15 cellular contexts compared by ENCODE assay signal in the genomic region with DNA sequence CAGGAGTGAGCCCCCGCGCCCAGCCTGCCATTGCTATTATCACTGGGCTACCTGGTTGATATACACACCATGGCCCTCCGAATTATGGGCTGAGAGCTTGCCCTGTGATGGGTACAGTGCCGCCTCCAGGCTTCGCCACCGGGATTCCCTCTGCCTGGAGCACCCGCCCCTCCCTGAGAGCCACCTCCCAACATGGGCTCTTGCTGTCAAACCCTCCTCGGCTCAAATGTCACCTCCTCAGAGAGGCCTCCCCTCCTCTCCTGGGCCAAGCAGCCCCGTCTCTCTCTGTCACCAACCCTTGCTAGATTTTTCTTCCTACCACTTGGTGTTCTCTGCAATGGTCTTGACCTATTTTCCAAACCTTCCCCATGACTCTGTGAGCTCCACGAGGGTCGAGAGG. TPM values are rescaled to one million over a fixed set of nuclear protein-coding genes. Genes with fewer than 3 reads are reported as not detected.
DNase-seq lines count a peak whose midpoint lies in the region; ATAC-seq, FAIRE-seq and TF ChIP-seq lines count a peak whose summit lies in the region.
"Had no signal": no experiment of that assay in that cellular context is flagged by ENCODE, and none has a peak within 500 bp of the region (broad histone marks: within the 10 kb centered on the region; RNA-seq: fewer than 3 reads in every experiment).

No MANE protein-coding gene starts in this region.

- TF ChIP-seq POLR2A in H1 (IDR thresholded peaks at IDR 0.05; ENCODE audit: control extremely low read depth in 1 of 2, low read depth in 2 of 2, low read length in 2 of 2): no peak
- TF ChIP-seq POLR2A in lower leg skin (IDR thresholded peaks at IDR 0.05): no peak

- H2BK15ac ChIP-seq in H1 (ENCODE audit: low read length): no peak overlapping the region

- WGBS in H1 (ENCODE audit: extremely low coverage in 1 of 2, insufficient coverage in 1 of 2, insufficient read length in 1 of 2, insufficient replicate concordance in 2 of 2, low coverage in 1 of 2, low lambda C conversion rate in 2 of 2, missing lambda C conversion rate in 1 of 2), 2 experiments: 38% methylated on average over 11 of the region's 11 CpGs; no CpG with 5 or more reads in 1 of the 2 experiments
- WGBS in lower leg skin, 2 donors: 73 to 77% methylated on average over 11 of the region's 11 CpGs

- no peak overlapping the region for H3K4ac ChIP-seq in H1 (replicated peaks; ENCODE audit: insufficient read length, low read depth, low read length)

- TF ChIP-seq CTCF in HEK293 (tag by site-specific recombination; IDR thresholded peaks at IDR 0.05) (no peak), H1 (IDR thresholded peaks at IDR 0.05; ENCODE audit: control extremely low read depth in 1 of 3, insufficient read depth in 1 of 3, low read depth in 1 of 3, low read length in 3 of 3) (no peak), neural progenitor cell (IDR thresholded peaks at IDR 0.05) (no peak), lower leg skin (IDR thresholded peaks at IDR 0.05) (no peak)

- H3K79me2 ChIP-seq in H1 (ENCODE audit: control insufficient read depth in 1 of 2, insufficient read depth in 2 of 2, low read length in 2 of 2) (no peaks in the 10 kb centered on the region), neural progenitor cell (ENCODE audit: low read depth) (no peaks in the 10 kb centered on the region)

- no peaks in the 10 kb centered on the region for H4K20me1 ChIP-seq in BLaER1
- H4K20me1 ChIP-seq in H1 (replicated peaks in 1 of 2; ENCODE audit: control insufficient read depth in 1 of 2, insufficient read depth in 2 of 2, low read length in 2 of 2): no peaks in the 10 kb centered on the region
- H4K20me1 ChIP-seq in neural progenitor cell (ENCODE audit: low read depth): peaks cover 16% of the 10 kb centered on the region

- peak overlapping the region; percentile 83 for H3K4me2 ChIP-seq in BLaER1
- peak overlapping the region; percentile 62 for H3K4me2 ChIP-seq in H1 (ENCODE audit: insufficient read depth in 1 of 2, low read depth in 2 of 2, low read length in 2 of 2)
- H3K4me2 ChIP-seq in neural progenitor cell: peak overlapping the region; percentile 78
- H3K4me2 ChIP-seq: PC-9 had no signal

- H3K14ac ChIP-seq in H1 (ENCODE audit: insufficient read length): no peak overlapping the region

- H2AFZ ChIP-seq in H1 (ENCODE audit: low read length) (no peak overlapping the region), neural progenitor cell (replicated peaks) (no peak overlapping the region)
- H2AFZ ChIP-seq: PC-9 had no signal

- no peak overlapping the region for H2BK120ac ChIP-seq in H1 (replicated peaks; ENCODE audit: low read depth, low read length)

- H2BK5ac ChIP-seq in H1 (ENCODE audit: low read depth, low read length): no peak overlapping the region

- CTCF ChIA-PET in HEK293 (lab: Yijun Ruan, JAX): interaction anchor here (0.7 kb wide), 1 partner anchor 14 kb away, joined by 3 read pairs; no protein-coding TSS in a partner anchor
- CTCF ChIA-PET in H1 (lab: Charles Lee; ENCODE audit: partially characterized antibody): interaction anchor here (0.5 to 6.3 kb wide), 7 partner anchors 10 to 119 kb away, joined by 3 to 36 read pairs (median 3); no protein-coding TSS in a partner anchor

- H2AK5ac ChIP-seq in H1 (ENCODE audit: low read depth, low read length): no peak overlapping the region

- no peak for TF ChIP-seq RAD21 in H1 (IDR thresholded peaks at IDR 0.05 in 1 of 2, conservative IDR thresholded peaks at IDR 0.05 in 1 of 2; ENCODE audit: low read depth in 2 of 2, low read length in 2 of 2)

- no peaks in the 10 kb centered on the region for H3K36me3 Mint-ChIP-seq in neural progenitor cell
- H3K36me3 Mint-ChIP-seq: activated naive CD8-positive, alpha-beta T cell had no signal

- H3K36me3 ChIP-seq in BLaER1 (no peaks in the 10 kb centered on the region), HEK293 (ENCODE audit: control insufficient read depth in 2 of 2, insufficient read depth in 1 of 2, low read length in 2 of 2) (no peaks in the 10 kb centered on the region), H1 (ENCODE audit: control insufficient read depth in 2 of 4, insufficient read depth in 4 of 4, low read length in 3 of 4) (no peaks in the 10 kb centered on the region), neural progenitor cell (no peaks in the 10 kb centered on the region)

- no peak overlapping the region for H3K56ac ChIP-seq in H1 (replicated peaks; ENCODE audit: insufficient read length, low read depth, low read length)

- no peak overlapping the region for H2BK20ac ChIP-seq in H1 (ENCODE audit: low read length)

- H3F3A ChIP-seq in neural progenitor cell (ENCODE audit: low read depth): peaks cover 59% of the 10 kb centered on the region

- H3K4me3 ChIP-seq in BLaER1 (peak overlapping the region; percentile 49; the same call in 1 of the 2 replicates), HEK293 (ENCODE audit: low read depth, low read length) (no peak overlapping the region), H1 (ENCODE audit: extremely low read depth in 1 of 4, insufficient read depth in 2 of 4, low read depth in 3 of 4, low read length in 4 of 4) (peak overlapping the region in 1 of 4 experiments; percentile 65; a peak in 4 of 8 replicates), neural progenitor cell (peak overlapping the region; percentile 31), lower leg skin (ENCODE audit: low read depth, poor library complexity, severe bottlenecking) (no peak overlapping the region)
- H3K4me3 ChIP-seq: PC-9 had no signal

- H3K27ac Mint-ChIP-seq in neural progenitor cell: no peak overlapping the region
- H3K27ac Mint-ChIP-seq: activated CD8-positive, alpha-beta T cell treated with anti-CD3 and anti-CD28 coated beads, Interleukin-2, amount 10 ng/mL, durations not matched to agents 7 days and 5 days; activated naive CD8-positive, alpha-beta T cell had no signal

- FAIRE-seq in H1 (lab: Jason Lieb, UNC): no peak

- no peaks in the 10 kb centered on the region for H3K79me1 ChIP-seq in H1 (ENCODE audit: low read depth, low read length)

- DNase-seq in H1 (ENCODE audit: low read depth in 1 of 2, low spot score in 2 of 2) (peak in 1 of 2 experiments; percentile 59), neural progenitor cell (ENCODE audit: low spot score) (peak; percentile 52), UCSD-AML1 (lab: John Stamatoyannopoulos, UW; ENCODE audit: unreplicated experiment) (no peak), lower leg skin (ENCODE audit: low spot score in 2 of 2) (no peak)
- no peak for DNase-seq in effector CD8-positive, alpha-beta T cell (lab: John Stamatoyannopoulos, UW)
- DNase-seq: activated CD8-positive, alpha-beta T cell treated with anti-CD3 and anti-CD28 coated beads, Interleukin-2, amount 10 ng/mL, durations not matched to agents 7 days and 5 days; NCI-H2081 treated with DMSO at 0.1 percent for 48 hours; NCI-H774; PC-9 had no signal

- H3K9ac ChIP-seq in BLaER1: peak overlapping the region; percentile 74; the same call in 1 of the 2 replicates
- no peak overlapping the region for H3K9ac ChIP-seq in H1 (replicated peaks in 1 of 4; ENCODE audit: extremely low read depth in 1 of 4, low read depth in 3 of 4, low read length in 3 of 4)
- no peak overlapping the region for H3K9ac ChIP-seq in neural progenitor cell

- no peak overlapping the region for H4K8ac ChIP-seq in H1 (ENCODE audit: extremely low read depth, insufficient read depth, low read length)

- no peak overlapping the region for H3K4me3 Mint-ChIP-seq in neural progenitor cell
- H3K4me3 Mint-ChIP-seq: activated CD8-positive, alpha-beta T cell treated with anti-CD3 and anti-CD28 coated beads, Interleukin-2, amount 10 ng/mL, durations not matched to agents 7 days and 5 days; activated naive CD8-positive, alpha-beta T cell; neural crest cell had no signal

- H3K27me3 ChIP-seq in BLaER1 (no peaks in the 10 kb centered on the region), H1 (replicated peaks in 1 of 4; ENCODE audit: control insufficient read depth in 3 of 4, extremely low read depth in 1 of 4, insufficient read depth in 3 of 4, low read length in 3 of 4) (peaks cover 0 to 2% (median 1%) of the 10 kb centered on the region in 4 experiments; a peak in 3 of 7 replicates), neural progenitor cell (peaks cover 35% of the 10 kb centered on the region)

- H2BK12ac ChIP-seq in H1 (ENCODE audit: low read depth, low read length): 0 out of 2 replicates have a peak overlapping the region, but pooled peaks have one; percentile 39

- peak overlapping the region; percentile 48 for H4K5ac ChIP-seq in H1 (ENCODE audit: insufficient read length, low read depth, low read length)

- H4K91ac ChIP-seq in H1 (replicated peaks; ENCODE audit: insufficient read length, low read length): no peak overlapping the region

- H3K18ac ChIP-seq in H1 (ENCODE audit: extremely low read depth, low read length): peak overlapping the region; percentile 51; the same call in 1 of the 2 replicates

- intact Hi-C loops in lower leg skin (cut with DNase I; ENCODE audit: low total_unique reads): no loop called here

- peaks cover 67% of the 10 kb centered on the region for H3K27me3 Mint-ChIP-seq in neural progenitor cell (ENCODE audit: insufficient read depth, low read depth)
- H3K27me3 Mint-ChIP-seq: activated naive CD8-positive, alpha-beta T cell had no signal

- no peak for TF ChIP-seq EP300 in H1 (IDR thresholded peaks at IDR 0.05; ENCODE audit: borderline replicate concordance in 1 of 2, low read depth in 2 of 2, low read length in 2 of 2)

- peaks cover 2% of the 10 kb centered on the region for H3K9me3 Mint-ChIP-seq in neural progenitor cell
- H3K9me3 Mint-ChIP-seq: neural crest cell had no signal

- no peak overlapping the region for H3K23ac ChIP-seq in H1 (ENCODE audit: insufficient read length)

- H3K27ac ChIP-seq in BLaER1: peak overlapping the region; percentile 87
- H3K27ac ChIP-seq in HEK293 (ENCODE audit: extremely low read depth, low read depth, low read length): no peak overlapping the region
- no peak overlapping the region for H3K27ac ChIP-seq in H1 (ENCODE audit: low read depth, low read length)
- no peak overlapping the region for H3K27ac ChIP-seq in neural progenitor cell
- H3K27ac ChIP-seq: PC-9 had no signal

- H3K4me1 ChIP-seq in BLaER1 (peaks cover 75% of the 10 kb centered on the region), HEK293 (ENCODE audit: control insufficient read depth, insufficient read depth, low read length) (peaks cover 8% of the 10 kb centered on the region; the same call in 1 of the 2 replicates), H1 (replicated peaks in 1 of 4; ENCODE audit: control insufficient read depth in 3 of 4, insufficient read depth in 4 of 4, low read length in 3 of 4) (peaks cover 7 to 16% (median 10%) of the 10 kb centered on the region in 4 experiments), neural progenitor cell (peaks cover 26% of the 10 kb centered on the region)

- ATAC-seq in HG03095 (IDR thresholded peaks at IDR 0.05; ENCODE audit: unreplicated experiment): no peak
- ATAC-seq: activated CD4-positive, CD25-positive, alpha-beta regulatory T cell treated with anti-CD3 and anti-CD28 coated beads, Interleukin-2, amount 50 U/mL, for 24 hours; activated CD8-positive, alpha-beta T cell treated with anti-CD3 and anti-CD28 coated beads, Interleukin-2, amount 10 ng/mL, durations not matched to agents 7 days and 5 days had no signal

- POLR2A ChIA-PET in HEK293 (lab: Yijun Ruan, JAX) (no interaction called here), H1 (lab: Charles Lee; ENCODE audit: partially characterized antibody) (interaction anchor here (1.0 to 4.0 kb wide), 4 partner anchors 12 to 66 kb away, joined by 3 to 25 read pairs (median 4); no protein-coding TSS in a partner anchor)

- peaks cover 25% of the 10 kb centered on the region for H3K4me1 Mint-ChIP-seq in neural progenitor cell

- H3K9me3 ChIP-seq in BLaER1 (no peaks in the 10 kb centered on the region), HEK293 (ENCODE audit: control insufficient read depth, insufficient read depth, low read depth, low read length) (no peaks in the 10 kb centered on the region), H1 (ENCODE audit: insufficient read depth in 2 of 2, low read depth in 1 of 2, low read length in 1 of 2) (no peaks in the 10 kb centered on the region), neural progenitor cell (ENCODE audit: low read depth) (no peaks in the 10 kb centered on the region)

- H3K23me2 ChIP-seq in H1 (ENCODE audit: low read depth, low read length): peaks cover 10% of the 10 kb centered on the region; the same call in 1 of the 2 replicates

RNA-seq across cellular contexts. Expression of gene TLE2, which starts 12.2 kb away (rescaled TPM):
- total RNA-seq in H1 (2021; fragmentation: NEBNext Ultra II Directional; extraction: Animal tissue kit (Norgen Biotek cat#: 25700)): 11.5 and 12.5 TPM in 2 replicates
- 8.0 and 12.7 TPM in 2 replicates for polyA plus RNA-seq in H1 (2011; rRNA removed)
- polyA plus RNA-seq in H1 (2011; cell fraction: cytosol; rRNA removed): 8.4 TPM
- 24.8 TPM for polyA plus RNA-seq in H1 (2011; cell fraction: nucleus; rRNA removed)
- polyA plus RNA-seq in H1 (2012, experiment 1 of 2): 7.6 to 12.3 TPM (median 10.7 TPM) in 4 replicates
- polyA plus RNA-seq in H1 (2012, experiment 2 of 2): 8.3 TPM
- polyA plus RNA-seq in H1 (2013, experiment 1 of 2): 19.4 TPM
- polyA plus RNA-seq in H1 (2013, experiment 2 of 2): 19.1 TPM
- polyA minus RNA-seq in H1 (2011; rRNA and poly(A)+ RNA removed): 2.6 and 3.4 TPM in 2 replicates
- polyA minus RNA-seq in H1 (2011; cell fraction: cytosol; rRNA and poly(A)+ RNA removed): 6.7 TPM
- polyA minus RNA-seq in H1 (2011; cell fraction: nucleus; rRNA and poly(A)+ RNA removed): 6.8 TPM
- 1.1 TPM in 1 of 2 replicates, not detected in the other for total RNA-seq in neural progenitor cell (ENCODE audit: low replicate concordance)
- total RNA-seq in lower leg skin: 10 to 100 TPM; 25.3 to 40.1 (median 33.5) TPM

RNA-seq across cellular contexts. Expression of gene TLE5, which starts 21.0 kb away (rescaled TPM):
- 187 and 197 TPM in 2 replicates for total RNA-seq in H1 (2021; fragmentation: NEBNext Ultra II Directional; extraction: Animal tissue kit (Norgen Biotek cat#: 25700))
- 285 and 392 TPM in 2 replicates for polyA plus RNA-seq in H1 (2011; rRNA removed)
- polyA plus RNA-seq in H1 (2011; cell fraction: cytosol; rRNA removed): 228 TPM
- 492 TPM for polyA plus RNA-seq in H1 (2011; cell fraction: nucleus; rRNA removed)
- polyA plus RNA-seq in H1 (2012, experiment 1 of 2): 186 to 340 TPM (median 248 TPM) in 4 replicates
- 326 TPM for polyA plus RNA-seq in H1 (2012, experiment 2 of 2)
- 164 TPM for polyA plus RNA-seq in H1 (2013, experiment 1 of 2)
- 162 TPM for polyA plus RNA-seq in H1 (2013, experiment 2 of 2)
- 155 and 179 TPM in 2 replicates for polyA minus RNA-seq in H1 (2011; rRNA and poly(A)+ RNA removed)
- polyA minus RNA-seq in H1 (2011; cell fraction: cytosol; rRNA and poly(A)+ RNA removed): 203 TPM
- polyA minus RNA-seq in H1 (2011; cell fraction: nucleus; rRNA and poly(A)+ RNA removed): 91.6 TPM
- total RNA-seq in neural progenitor cell (ENCODE audit: low replicate concordance): 54.6 and 148 TPM in 2 replicates
- 100 to 1,000 TPM; 329 to 533 (median 387) TPM for total RNA-seq in lower leg skin

RNA-seq across cellular contexts. Expression of gene GNA11, which starts 52.9 kb away (rescaled TPM):
- total RNA-seq in H1 (2021; fragmentation: NEBNext Ultra II Directional; extraction: Animal tissue kit (Norgen Biotek cat#: 25700)): 19.9 and 21.1 TPM in 2 replicates
- 6.2 and 13.6 TPM in 2 replicates for polyA plus RNA-seq in H1 (2011; rRNA removed)
- 10.8 TPM for polyA plus RNA-seq in H1 (2011; cell fraction: cytosol; rRNA removed)
- polyA plus RNA-seq in H1 (2011; cell fraction: nucleus; rRNA removed): 19.0 TPM
- 13.5 to 20.6 TPM (median 17.0 TPM) in 4 replicates for polyA plus RNA-seq in H1 (2012, experiment 1 of 2)
- 13.5 TPM for polyA plus RNA-seq in H1 (2012, experiment 2 of 2)
- polyA plus RNA-seq in H1 (2013, experiment 1 of 2): 18.3 TPM
- polyA plus RNA-seq in H1 (2013, experiment 2 of 2): 17.5 TPM
- 4.9 and 7.8 TPM in 2 replicates for polyA minus RNA-seq in H1 (2011; rRNA and poly(A)+ RNA removed)
- 10.4 TPM for polyA minus RNA-seq in H1 (2011; cell fraction: cytosol; rRNA and poly(A)+ RNA removed)
- 6.6 TPM for polyA minus RNA-seq in H1 (2011; cell fraction: nucleus; rRNA and poly(A)+ RNA removed)
- total RNA-seq in neural progenitor cell (ENCODE audit: low replicate concordance) (12.4 and 19.5 TPM in 2 replicates), lower leg skin (10 to 100 TPM; 42.5 to 63.8 (median 56.5) TPM)

Comparison
In these comparisons a context has a peak if more than half of its experiments do, and no peak if none do; other contexts are left out.
1. H3K4me3 ChIP-seq: peak in BLaER1 (single experiment) and neural progenitor cell (single experiment); none in HEK293 (single experiment) and lower leg skin (single experiment).
2. Peak in every context shown above with its lines, with median percentiles within 50 percentile points of each other: H3K4me2 ChIP-seq.